12 cellular contexts compared by ENCODE assay signal in the genomic region with DNA sequence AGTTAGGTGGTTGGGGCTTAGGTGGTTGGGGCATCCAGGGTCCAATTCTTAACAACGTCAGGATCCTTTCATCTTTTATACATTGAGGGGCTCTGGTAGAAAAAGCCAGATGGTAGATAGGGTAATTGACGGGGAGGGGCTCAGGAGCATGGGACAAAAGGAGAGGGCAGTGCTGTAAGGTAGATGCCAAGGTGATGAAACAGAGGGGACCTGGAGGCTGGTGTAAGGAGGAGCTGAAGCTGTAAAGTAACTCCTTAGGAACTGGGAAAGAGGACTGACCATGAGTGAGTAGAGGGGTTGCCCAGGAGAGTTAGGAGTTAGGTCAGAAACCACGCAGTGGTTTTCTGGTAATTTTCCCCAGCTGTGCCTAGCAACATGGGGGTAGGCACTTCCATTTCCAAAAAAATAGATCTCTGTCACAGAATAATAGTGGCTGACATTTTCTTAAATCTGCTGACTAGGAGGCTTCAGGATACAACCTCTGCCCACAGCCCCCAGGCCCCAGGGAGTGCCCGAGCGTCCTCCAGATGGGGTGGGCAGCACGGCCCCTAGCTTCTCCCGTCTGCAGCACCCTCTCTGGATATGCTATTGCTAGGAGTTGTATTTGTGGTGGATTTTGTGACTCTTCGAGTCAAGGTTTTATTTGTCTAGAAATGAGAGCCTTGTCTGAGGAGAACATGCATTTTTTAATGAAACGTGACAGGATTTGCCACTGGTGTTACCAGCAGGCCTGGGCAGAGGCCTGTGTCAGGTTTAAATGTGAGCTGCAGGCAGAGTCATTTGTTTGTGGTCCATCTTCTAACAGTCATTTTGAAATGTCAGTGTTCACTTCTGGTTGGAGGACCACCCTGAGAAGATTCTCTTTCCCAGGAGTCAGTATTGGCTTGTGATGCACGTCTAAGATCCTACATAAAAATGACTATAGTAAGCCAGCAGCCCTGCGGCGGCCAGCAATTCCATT. TPM values are rescaled to one million over a fixed set of nuclear protein-coding genes. Genes with fewer than 3 reads are reported as not detected.
DNase-seq lines count a peak whose midpoint lies in the region; ATAC-seq and TF ChIP-seq lines count a peak whose summit lies in the region.
"Had no signal": no experiment of that assay in that cellular context is flagged by ENCODE, and none has a peak within 500 bp of the region (broad histone marks: within the 10 kb centered on the region; RNA-seq: fewer than 3 reads in every experiment).

No MANE protein-coding gene starts in this region.

- H3K9me3 ChIP-seq in spleen, result no peaks in the 10 kb centered on the region
- H3K9me3 ChIP-seq: upper lobe of left lung had no signal

- H3K4me3 ChIP-seq in spleen, result no peak overlapping the region
- H3K4me3 ChIP-seq: upper lobe of left lung had no signal

- H3K4me1 ChIP-seq in spleen, result peaks cover 0 to 19% (median 2%) of the 10 kb centered on the region in 6 donors

- H3K4me3 Mint-ChIP-seq in activated T-cell treated with anti-CD3 and anti-CD28 coated beads, Interleukin-2, amount 50 U/mL, for 72 hours, result peak overlapping the region in 1 of 2 donors; percentile 83
- H3K4me3 Mint-ChIP-seq in T-helper 2 cell treated with Interferon-gamma antibody and Interleukin-4, amounts not matched to agents 5 μg/mL and 100 μg/mL, for 36 hours, result peak overlapping the region; percentile 60
- H3K4me3 Mint-ChIP-seq: activated CD4-positive, alpha-beta T cell treated with anti-CD3 and anti-CD28 coated beads for 36 hours had no signal

- no peak for DNase-seq in activated T-cell treated with anti-CD3 and anti-CD28 coated beads, Interleukin-2, amount 50 U/mL, for 72 hours
- DNase-seq in activated T-cell treated with anti-CD3 and anti-CD28 coated beads, Interleukin-2, amount 50 U/mL, for 1 hour, result no peak
- DNase-seq in T-helper 2 cell treated with Interferon-gamma antibody and Interleukin-4, amounts not matched to agents 5 μg/mL and 100 μg/mL, for 36 hours (ENCODE audit: low spot score), result no peak
- DNase-seq in spleen, result peak; percentile 28
- no peak for DNase-seq in SIG-M5 (lab: John Stamatoyannopoulos, UW)
- DNase-seq in cardiac septum (ENCODE audit: low spot score), result no peak
- DNase-seq in medulla oblongata (ENCODE audit: extremely low spot score), result no peak
- DNase-seq: NCI-H1694, occipital lobe had no signal

- peak overlapping the region; percentile 81 for H3K27ac Mint-ChIP-seq in activated T-cell treated with anti-CD3 and anti-CD28 coated beads, Interleukin-2, amount 50 U/mL, for 72 hours
- H3K27ac Mint-ChIP-seq in T-helper 2 cell treated with Interferon-gamma antibody and Interleukin-4, amounts not matched to agents 5 μg/mL and 100 μg/mL, for 36 hours, result peak overlapping the region; percentile 75

- H3K4me1 Mint-ChIP-seq in activated T-cell treated with anti-CD3 and anti-CD28 coated beads, Interleukin-2, amount 50 U/mL, for 72 hours (ENCODE audit: low read depth), result peaks cover 53% of the 10 kb centered on the region
- H3K4me1 Mint-ChIP-seq in T-helper 2 cell treated with Interferon-gamma antibody and Interleukin-4, amounts not matched to agents 5 μg/mL and 100 μg/mL, for 36 hours (ENCODE audit: low read depth), result peaks cover 35% of the 10 kb centered on the region

- 89 to 95% (median 93%) methylated on average over 12 of the region's 12 CpGs for WGBS in spleen, 5 donors

- ATAC-seq in activated T-cell treated with anti-CD3 and anti-CD28 coated beads, Interleukin-2, amount 50 U/mL, for 72 hours (replicated peaks in 1 of 2), result peak; percentile 8 to 27
- peak; percentile 20 for ATAC-seq in HG02588 (IDR thresholded peaks at IDR 0.05; ENCODE audit: unreplicated experiment)

- no peak for TF ChIP-seq CTCF in spleen (IDR thresholded peaks at IDR 0.05 in 8 of 11, conservative IDR thresholded peaks at IDR 0.05 in 3 of 11)

- intact Hi-C loops in spleen (cut with DNase I; ENCODE audit: low total_unique reads) (no loop called here), cardiac septum (cut with DNase I) (no loop called here)

- no peaks in the 10 kb centered on the region for H3K36me3 Mint-ChIP-seq in activated T-cell treated with anti-CD3 and anti-CD28 coated beads, Interleukin-2, amount 50 U/mL, for 72 hours (ENCODE audit: insufficient read depth in 2 of 2)
- H3K36me3 Mint-ChIP-seq in T-helper 2 cell treated with Interferon-gamma antibody and Interleukin-4, amounts not matched to agents 5 μg/mL and 100 μg/mL, for 36 hours (ENCODE audit: low read depth), result no peaks in the 10 kb centered on the region

- no peaks in the 10 kb centered on the region for H3K27me3 Mint-ChIP-seq in activated T-cell treated with anti-CD3 and anti-CD28 coated beads, Interleukin-2, amount 50 U/mL, for 72 hours (ENCODE audit: low read depth)
- H3K27me3 Mint-ChIP-seq in T-helper 2 cell treated with Interferon-gamma antibody and Interleukin-4, amounts not matched to agents 5 μg/mL and 100 μg/mL, for 36 hours (ENCODE audit: low read depth), result no peaks in the 10 kb centered on the region
- H3K27me3 Mint-ChIP-seq: activated CD4-positive, alpha-beta T cell treated with anti-CD3 and anti-CD28 coated beads for 36 hours had no signal

- no peaks in the 10 kb centered on the region for H3K9me3 Mint-ChIP-seq in activated T-cell treated with anti-CD3 and anti-CD28 coated beads, Interleukin-2, amount 50 U/mL, for 72 hours
- no peaks in the 10 kb centered on the region for H3K9me3 Mint-ChIP-seq in T-helper 2 cell treated with Interferon-gamma antibody and Interleukin-4, amounts not matched to agents 5 μg/mL and 100 μg/mL, for 36 hours

- H3K36me3 ChIP-seq in spleen, result no peaks in the 10 kb centered on the region
- H3K36me3 ChIP-seq: upper lobe of left lung had no signal

- H3K27ac ChIP-seq in spleen, result no peak overlapping the region
- H3K27ac ChIP-seq: upper lobe of left lung had no signal

- H3K27me3 ChIP-seq in spleen (replicated peaks in 1 of 7), result no peaks in the 10 kb centered on the region
- H3K27me3 ChIP-seq: upper lobe of left lung had no signal

- TF ChIP-seq POLR2A in spleen (IDR thresholded peaks at IDR 0.05), result no peak

RNA-seq across cellular contexts. Expression of gene TULP4, which starts 44.6 kb away (rescaled TPM):
- 10 to 100 TPM; 19.5 to 20.8 TPM for total RNA-seq in activated T-cell treated with anti-CD3 and anti-CD28 coated beads, Interleukin-2, amount 50 U/mL, for 72 hours
- total RNA-seq in spleen (100 to 1,000 TPM in 2 of 7 donors, 10 to 100 TPM in 5; 72.0 to 143 (median 79.0) TPM), cardiac septum (98.3 TPM)
- polyA plus RNA-seq in spleen, result 1 to 10 TPM; 1.8 to 6.9 (median 2.1) TPM
